In genomic region chr12:26832817-26833691, GRCh38 we compare ENCODE assay signal across 1 cellular context.
A peak's percentile ranks its signal among the peaks of the same experiment; 100 is the strongest.
TF ChIP-seq lines count a peak whose summit lies in the region.

TSS of gene ITPR2 (minus strand) at chr12:26833194. CDS start at chr12:26832781, 413 bp downstream.

TF ChIP-seq in GM12878, 131 proteins besides CTCF, POLR2A, EP300 and RAD21 (continued from another document and continues in another):
- no peak for TF ChIP-seq CUX1 (IDR thresholded peaks at IDR 0.05; ENCODE audit: insufficient replicate concordance, low read depth, low read length)
- TF ChIP-seq STAT3 (IDR thresholded peaks at IDR 0.05; ENCODE audit: low read depth, low read length), result no peak
- TF ChIP-seq NKRF (conservative IDR thresholded peaks at IDR 0.05), result peak; percentile 67
- no peak for TF ChIP-seq CHD4 (IDR thresholded peaks at IDR 0.05)
- peak; percentile 33 for TF ChIP-seq HDAC6 (IDR thresholded peaks at IDR 0.05; ENCODE audit: unreplicated experiment)
- TF ChIP-seq BHLHE40 (IDR thresholded peaks at IDR 0.05; ENCODE audit: borderline replicate concordance in 1 of 2, low read depth in 2 of 2, low read length in 1 of 2), result peak; percentile 26 to 79; a peak in 3 of 4 replicates
- peak; percentile 52; the same call in 1 of the 2 replicates for TF ChIP-seq CHD2 (IDR thresholded peaks at IDR 0.05; ENCODE audit: borderline replicate concordance, low read depth, low read length)
- TF ChIP-seq ZNF274 (IDR thresholded peaks at IDR 0.05; ENCODE audit: insufficient read depth, insufficient read length), result no peak
- TF ChIP-seq RB1 (IDR thresholded peaks at IDR 0.05; ENCODE audit: borderline replicate concordance), result peak; percentile 36; the same call in 1 of the 2 replicates
- TF ChIP-seq POLR2AphosphoS5 (IDR thresholded peaks at IDR 0.05; ENCODE audit: low read length), result peak; percentile 76; the same call in 1 of the 2 replicates
- TF ChIP-seq RUNX3 (IDR thresholded peaks at IDR 0.05; ENCODE audit: low read length), result peak; percentile 47
- peak; percentile 47; the same call in 1 of the 2 replicates for TF ChIP-seq HDAC2 (IDR thresholded peaks at IDR 0.05)
- TF ChIP-seq NFIC (IDR thresholded peaks at IDR 0.05; ENCODE audit: low read depth, low read length), result no peak
- no peak for TF ChIP-seq HDGF (IDR thresholded peaks at IDR 0.05)
- no peak for TF ChIP-seq MYB (IDR thresholded peaks at IDR 0.05; ENCODE audit: borderline replicate concordance, low read depth, low read length)
- no peak for TF ChIP-seq KAT2A (conservative IDR thresholded peaks at IDR 0.05; ENCODE audit: control insufficient read depth, low read depth, low read length)
- no peak for TF ChIP-seq SMAD1 (IDR thresholded peaks at IDR 0.05; ENCODE audit: low read depth, partially characterized antibody)
- TF ChIP-seq ELK1 (IDR thresholded peaks at IDR 0.05; ENCODE audit: low read depth, low read length), result no peak
- TF ChIP-seq FOXK2 (IDR thresholded peaks at IDR 0.05), result no peak
- TF ChIP-seq DPF2 (IDR thresholded peaks at IDR 0.05), result peak; percentile 71; the same call in 1 of the 2 replicates
- TF ChIP-seq STAT1 (conservative IDR thresholded peaks at IDR 0.05), result no peak; the same call in 1 of the 2 replicates
- TF ChIP-seq NR2C2 (IDR thresholded peaks at IDR 0.05; ENCODE audit: borderline replicate concordance, control insufficient read depth, insufficient read length, low read depth), result no peak
- TF ChIP-seq BCL3 (IDR thresholded peaks at IDR 0.05; ENCODE audit: borderline replicate concordance, insufficient read depth, low read depth, low read length, poor library complexity, severe bottlenecking), result no peak
- peak; percentile 45 for TF ChIP-seq RELA (IDR thresholded peaks at IDR 0.05; ENCODE audit: borderline replicate concordance, partially characterized antibody)
- TF ChIP-seq MEF2A (IDR thresholded peaks at IDR 0.05; ENCODE audit: insufficient read depth, low read depth, low read length), result no peak
- no peak for TF ChIP-seq SIX5 (IDR thresholded peaks at IDR 0.05; ENCODE audit: low read depth, low read length, severe bottlenecking)
- TF ChIP-seq ZBTB11 (CRISPR knock-in tag; IDR thresholded peaks at IDR 0.05), result no peak
- TF ChIP-seq RFX5 (IDR thresholded peaks at IDR 0.05; ENCODE audit: low read depth, low read length), result peak; percentile 53; the same call in 1 of the 2 replicates
- 0 out of 3 replicates have a peak, but pooled peaks of 1 of the 2 experiments have one; percentile 9 for TF ChIP-seq EGR1 (IDR thresholded peaks at IDR 0.05; ENCODE audit: borderline replicate concordance in 1 of 2, low read depth in 2 of 2, low read length in 2 of 2)
- no peak for TF ChIP-seq PAX8 (IDR thresholded peaks at IDR 0.05)
- peak; percentile 33 for TF ChIP-seq SP1 (IDR thresholded peaks at IDR 0.05; ENCODE audit: low read depth, low read length)
- TF ChIP-seq IKZF1 (conservative IDR thresholded peaks at IDR 0.05), result peak; percentile 88
- TF ChIP-seq SUZ12 (IDR thresholded peaks at IDR 0.05; ENCODE audit: unreplicated experiment), result no peak
- TF ChIP-seq ZSCAN29 (IDR thresholded peaks at IDR 0.05), result no peak
- TF ChIP-seq ZNF217 (IDR thresholded peaks at IDR 0.05), result no peak
- peak; percentile 75 to 82 for TF ChIP-seq IKZF2 (IDR thresholded peaks at IDR 0.05)
- no peak for TF ChIP-seq ESRRA (IDR thresholded peaks at IDR 0.05; ENCODE audit: low read length)
- TF ChIP-seq ATF3 (IDR thresholded peaks at IDR 0.05; ENCODE audit: borderline replicate concordance, extremely low read depth, low read depth, low read length), result no peak
- no peak for TF ChIP-seq ZNF622 (IDR thresholded peaks at IDR 0.05)
- no peak for TF ChIP-seq IRF4 (IDR thresholded peaks at IDR 0.05; ENCODE audit: low read depth, low read length)
- peak; percentile 4; the same call in 1 of the 2 replicates for TF ChIP-seq SIN3A (IDR thresholded peaks at IDR 0.05; ENCODE audit: low read depth, low read length)
- TF ChIP-seq E2F4 (IDR thresholded peaks at IDR 0.05; ENCODE audit: low read depth, low read length), result no peak
- no peak for TF ChIP-seq CBX3 (IDR thresholded peaks at IDR 0.05; ENCODE audit: borderline replicate concordance, low read depth)
- TF ChIP-seq CEBPB (IDR thresholded peaks at IDR 0.05; ENCODE audit: borderline replicate concordance in 1 of 2, low read depth in 2 of 2, low read length in 2 of 2), result no peak
- no peak for TF ChIP-seq SMC3 (IDR thresholded peaks at IDR 0.05; ENCODE audit: borderline replicate concordance, low read length)
- no peak for TF ChIP-seq ZNF24 (IDR thresholded peaks at IDR 0.05)
- TF ChIP-seq TCF7 (IDR thresholded peaks at IDR 0.05; ENCODE audit: borderline replicate concordance), result no peak
- peak; percentile 52 for TF ChIP-seq KLF5 (IDR thresholded peaks at IDR 0.05; ENCODE audit: partially characterized antibody)
- no peak for TF ChIP-seq E4F1 (IDR thresholded peaks at IDR 0.05; ENCODE audit: borderline replicate concordance, partially characterized antibody)
- TF ChIP-seq YBX1 (IDR thresholded peaks at IDR 0.05), result no peak
